17 cellular contexts compared by ENCODE assay signal in the genomic region with DNA sequence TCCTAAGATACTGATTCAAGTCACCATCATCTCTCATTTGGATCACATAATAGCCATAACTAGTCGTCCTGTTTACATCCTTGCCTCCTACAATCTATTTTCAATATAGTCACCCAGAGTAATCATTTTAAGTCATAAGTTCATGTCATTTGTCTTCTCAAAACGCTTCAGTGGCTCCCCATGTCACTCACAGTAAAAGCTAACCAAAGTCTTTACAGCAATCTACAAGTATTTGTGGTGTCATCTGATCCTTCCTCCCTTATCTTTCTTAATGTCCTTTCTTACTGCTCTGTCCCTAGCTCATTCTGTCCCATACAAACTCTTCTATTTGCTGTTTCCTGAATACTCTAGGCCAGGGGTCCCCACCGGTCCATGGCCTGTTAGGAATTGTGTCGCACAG.
"Had no signal": no experiment of that assay in that cellular context is flagged by ENCODE, and none has a peak within 500 bp of the region (broad histone marks: within the 10 kb centered on the region; RNA-seq: fewer than 3 reads in every experiment).

No MANE protein-coding gene starts in this region.

- H3K27ac Mint-ChIP-seq: natural killer cell, neural progenitor cell had no signal

- H3K4me1 ChIP-seq: neural progenitor cell, prostate gland had no signal

- H3K9me3 ChIP-seq: heart left ventricle, prostate gland, right lobe of liver had no signal

- H3K27ac ChIP-seq: coronary artery, heart left ventricle, neural progenitor cell, parathyroid adenoma, prostate gland, right lobe of liver had no signal

- H3K4me2 ChIP-seq: neural progenitor cell had no signal

- H3K36me3 ChIP-seq: heart left ventricle, neural progenitor cell, prostate gland, right lobe of liver had no signal

- H2AFZ ChIP-seq: neural progenitor cell, parathyroid adenoma had no signal

- H3K36me3 Mint-ChIP-seq: natural killer cell had no signal

- H3K9me3 Mint-ChIP-seq: natural killer cell had no signal

- ATAC-seq: heart left ventricle, left colon, natural killer cell, right lobe of liver had no signal

- H3K79me2 ChIP-seq: parathyroid adenoma had no signal

- H3K27me3 ChIP-seq: heart left ventricle, neural progenitor cell, right lobe of liver had no signal

- H3K4me3 Mint-ChIP-seq: natural killer cell, neural progenitor cell had no signal

- H3K4me3 ChIP-seq: coronary artery, heart left ventricle, neural progenitor cell, prostate gland, right lobe of liver had no signal

- H3K9ac ChIP-seq: neural progenitor cell, parathyroid adenoma had no signal

- DNase-seq: effector CD4-positive, alpha-beta T cell; foreskin melanocyte; heart left ventricle; hippocampal formation; left colon; natural killer cell; occipital lobe; retina; right lobe of liver; stimulated activated CD4-positive, alpha-beta T cell treated with anti-CD3 and anti-CD28 coated beads, Interleukin-2, amount 100 ng/mL, for 24 hours; stimulated activated CD4-positive, alpha-beta T cell treated with anti-CD3 and anti-CD28 coated beads, Interleukin-4, amount 100 ng/mL, for 4 hours; stimulated activated naive CD4-positive, alpha-beta T cell; trophoblast cell had no signal
